In genomic region chr7:5528815-5529442, GRCh38 we compare ENCODE assay signal across 8 cellular contexts. TPM values are rescaled to one million over a fixed set of nuclear protein-coding genes. Genes with fewer than 3 reads are reported as not detected.
DNase-seq lines count a peak whose midpoint lies in the region; ATAC-seq and TF ChIP-seq lines count a peak whose summit lies in the region.

No MANE protein-coding gene starts in this region.

- H3K4me3 ChIP-seq in astrocyte of the spinal cord (ENCODE audit: low read depth, low read length) (peak overlapping the region; percentile 81), right lobe of liver (peak overlapping the region; percentile 97 to 99 (median 98)), transverse colon (peak overlapping the region; percentile 88 to 98 (median 92))

- TF ChIP-seq EP300 in transverse colon (IDR thresholded peaks at IDR 0.05; ENCODE audit: low read depth), result no peak

- H3K4me1 ChIP-seq in right lobe of liver (peaks cover 0 to 26% (median 0%) of the 10 kb centered on the region in 4 donors), transverse colon (peaks cover 12 to 52% (median 26%) of the 10 kb centered on the region in 4 donors)

- no peak for ATAC-seq in activated T-cell treated with anti-CD3 and anti-CD28 coated beads, Interleukin-2, amount 50 U/mL, for 4 hours
- ATAC-seq in right lobe of liver (no peak), GM18511 (IDR thresholded peaks at IDR 0.05; ENCODE audit: unreplicated experiment) (no peak)

- peak overlapping the region; percentile 91 for H3K4me3 Mint-ChIP-seq in activated T-cell treated with anti-CD3 and anti-CD28 coated beads, Interleukin-2, amount 50 U/mL, for 4 hours

- intact Hi-C loops in right lobe of liver (cut with DNase I), result no loop called here
- intact Hi-C loops in transverse colon (cut with DNase I; ENCODE audit: low total_unique reads), result no loop called here

- peaks cover 32% of the 10 kb centered on the region for H3K36me3 Mint-ChIP-seq in activated T-cell treated with anti-CD3 and anti-CD28 coated beads, Interleukin-2, amount 50 U/mL, for 4 hours (ENCODE audit: insufficient read depth)

- H3K27me3 ChIP-seq in right lobe of liver (no peaks in the 10 kb centered on the region), transverse colon (no peaks in the 10 kb centered on the region)

- H3K27ac ChIP-seq in right lobe of liver (peak overlapping the region; percentile 100), transverse colon (peak overlapping the region; percentile 99 to 100 (median 100))

- no peak for TF ChIP-seq POLR2A in right lobe of liver (IDR thresholded peaks at IDR 0.05)
- TF ChIP-seq POLR2A in transverse colon (IDR thresholded peaks at IDR 0.05), result peak; percentile 60

- no peaks in the 10 kb centered on the region for H3K9me3 Mint-ChIP-seq in activated T-cell treated with anti-CD3 and anti-CD28 coated beads, Interleukin-2, amount 50 U/mL, for 4 hours

- in situ Hi-C loops in astrocyte of the spinal cord (cut with HindIII; ENCODE audit: low sequenced_read_pairs), result no loop called here
- in situ Hi-C loops in transverse colon (cut with MboI; ENCODE audit: low pct_ligation_motif_present in 1 of 4, low pct_unique_long_range_greater_than_20kb in 1 of 4, low sequenced_read_pairs in 3 of 4), result no loop called here

- H3K4me1 Mint-ChIP-seq in activated T-cell treated with anti-CD3 and anti-CD28 coated beads, Interleukin-2, amount 50 U/mL, for 4 hours (ENCODE audit: low read depth), result peaks cover 37% of the 10 kb centered on the region

- no peak for DNase-seq in activated T-cell treated with anti-CD3 and anti-CD28 coated beads, Interleukin-2, amount 50 U/mL, for 4 hours
- no peak for DNase-seq in activated T-cell treated with anti-CD3 and anti-CD28 coated beads, Interleukin-2, amount 50 U/mL, for 1 hour
- DNase-seq in astrocyte of the spinal cord (ENCODE audit: low read depth, low spot score), result no peak
- DNase-seq in right lobe of liver, result no peak
- no peak for DNase-seq in transverse colon
- no peak for DNase-seq in ureter (ENCODE audit: low spot score)
- no peak for DNase-seq in D341Med (ENCODE audit: low spot score)

- no peaks in the 10 kb centered on the region for H3K27me3 Mint-ChIP-seq in activated T-cell treated with anti-CD3 and anti-CD28 coated beads, Interleukin-2, amount 50 U/mL, for 4 hours (ENCODE audit: low read depth)

- no peaks in the 10 kb centered on the region for H3K9me3 ChIP-seq in right lobe of liver
- H3K9me3 ChIP-seq in transverse colon, result no peaks in the 10 kb centered on the region

- WGBS in right lobe of liver (ENCODE audit: insufficient coverage, low coverage, low lambda C conversion rate, missing lambda C conversion rate), result 3% methylated on average over 11 of the region's 23 CpGs
- 7% methylated on average over 12 of the region's 23 CpGs; no CpG with 5 or more reads in 1 of the 2 donors for WGBS in transverse colon (ENCODE audit: low coverage in 1 of 2), 2 donors

- H3K36me3 ChIP-seq in right lobe of liver, result peaks cover 22 to 35% (median 31%) of the 10 kb centered on the region in 4 donors
- peaks cover 0 to 35% (median 23%) of the 10 kb centered on the region in 4 donors for H3K36me3 ChIP-seq in transverse colon

- TF ChIP-seq CTCF in astrocyte of the spinal cord (IDR thresholded peaks at IDR 0.05; ENCODE audit: low read depth, low read length), result no peak
- no peak for TF ChIP-seq CTCF in right lobe of liver (IDR thresholded peaks at IDR 0.05)
- TF ChIP-seq CTCF in transverse colon (IDR thresholded peaks at IDR 0.05), result no peak

RNA-seq across cellular contexts. Expression of gene ACTB, which starts 1.5 kb away (rescaled TPM):
- 1,000 to 10,000 TPM; 6,778 to 7,684 (median 6,905) TPM for total RNA-seq in activated T-cell treated with anti-CD3 and anti-CD28 coated beads, Interleukin-2, amount 50 U/mL, for 4 hours
- total RNA-seq in right lobe of liver (1,000 to 10,000 TPM; 1,195 to 2,421 (median 1,468) TPM), transverse colon (1,000 to 10,000 TPM; 4,023 to 7,543 (median 4,610) TPM), ureter (5,244 TPM)

RNA-seq across cellular contexts. Expression of gene FBXL18, which starts 15.3 kb away (rescaled TPM):
- 10 to 100 TPM; 11.9 to 13.1 (median 12.8) TPM for total RNA-seq in activated T-cell treated with anti-CD3 and anti-CD28 coated beads, Interleukin-2, amount 50 U/mL, for 4 hours
- 1 to 10 TPM; 3.5 to 8.5 (median 4.7) TPM for total RNA-seq in right lobe of liver
- 10 to 100 TPM in 2 of 4 donors, 1 to 10 TPM in 2; 8.5 to 22.8 (median 9.4) TPM for total RNA-seq in transverse colon
- 12.5 TPM for total RNA-seq in ureter
